In genomic region chr16:68197250-68197649, GRCh38 we compare ENCODE assay signal across 23 cellular contexts. TPM values are rescaled to one million over a fixed set of nuclear protein-coding genes. Genes with fewer than 3 reads are reported as not detected.
DNase-seq lines count a peak whose midpoint lies in the region; ATAC-seq, FAIRE-seq and TF ChIP-seq lines count a peak whose summit lies in the region.
"Had no signal": no experiment of that assay in that cellular context is flagged by ENCODE, and none has a peak within 500 bp of the region (broad histone marks: within the 10 kb centered on the region; RNA-seq: fewer than 3 reads in every experiment).

No MANE protein-coding gene starts in this region.

- peaks cover 9% of the 10 kb centered on the region for H3K4me1 Mint-ChIP-seq in astrocyte (ENCODE audit: low read depth, unreplicated experiment)
- peaks cover 12% of the 10 kb centered on the region for H3K4me1 Mint-ChIP-seq in T-helper 17 cell
- peaks cover 7 to 27% (median 13%) of the 10 kb centered on the region in 4 donors for H3K4me1 Mint-ChIP-seq in CD4-positive, alpha-beta memory T cell

- H3K36me3 ChIP-seq in astrocyte (ENCODE audit: insufficient read depth, low read length), result no peaks in the 10 kb centered on the region
- H3K36me3 ChIP-seq in kidney epithelial cell (ENCODE audit: control insufficient read depth, insufficient read depth, low read length), result no peaks in the 10 kb centered on the region
- H3K36me3 ChIP-seq in CD4-positive, alpha-beta memory T cell (ENCODE audit: insufficient read depth, low read length), result peaks cover 14% of the 10 kb centered on the region
- no peaks in the 10 kb centered on the region for H3K36me3 ChIP-seq in MM.1S (replicated peaks; ENCODE audit: insufficient read depth, low read length)
- H3K36me3 ChIP-seq: colonic mucosa, thoracic aorta had no signal

- CTCF ChIA-PET in CD4-positive, alpha-beta memory T cell (lab: Charles Lee; ENCODE audit: partially characterized antibody), result interaction anchor here (1.7 kb wide), 1 partner anchor 10 kb away, joined by 4 read pairs; no protein-coding TSS in a partner anchor

- DNase-seq in ACHN (peak; percentile 84), HCEC 1CT (peak; percentile 21), astrocyte (ENCODE audit: low read depth) (peak; percentile 19), kidney epithelial cell (ENCODE audit: low read depth) (peak; percentile 54), NCI-H1417 (lab: John Stamatoyannopoulos, UW) (no peak), T-helper 17 cell (no peak), MM.1S (no peak)
- DNase-seq in CD4-positive, alpha-beta memory T cell, result no peak
- DNase-seq: activated CD4-positive, CD25-positive, alpha-beta regulatory T cell treated with anti-CD3 and anti-CD28 coated beads, Interleukin-2, amount 50 U/mL, for 72 hours; colonic mucosa; DMS153; H7; NCI-H1105; NCI-H2107; NCI-H510A treated with DMSO at 0.1 percent for 48 hours; nephron progenitor cell; stimulated activated CD4-positive, alpha-beta T cell treated with anti-CD3 and anti-CD28 coated beads, Interleukin-1b, Interleukin-23, amount 100 ng/mL, for 48 hours had no signal

- H3K27me3 ChIP-seq in astrocyte (ENCODE audit: insufficient read depth, low read length) (no peaks in the 10 kb centered on the region), kidney epithelial cell (ENCODE audit: control insufficient read depth, insufficient read depth, low read length) (no peaks in the 10 kb centered on the region), MM.1S (replicated peaks; ENCODE audit: insufficient read depth, low read length) (no peaks in the 10 kb centered on the region)
- no peaks in the 10 kb centered on the region for H3K27me3 ChIP-seq in CD4-positive, alpha-beta memory T cell (ENCODE audit: insufficient read depth, low read length)
- H3K27me3 ChIP-seq: colonic mucosa had no signal

- no peaks in the 10 kb centered on the region for H3K9me3 Mint-ChIP-seq in astrocyte (ENCODE audit: unreplicated experiment)
- H3K9me3 Mint-ChIP-seq in CD4-positive, alpha-beta memory T cell, result peaks cover 0 to 2% (median 0%) of the 10 kb centered on the region in 8 donors
- H3K9me3 Mint-ChIP-seq: activated naive CD4-positive, alpha-beta T cell treated with anti-CD3 and anti-CD28 coated beads, Interleukin-2, amount 50 U/mL, for 24 hours; brain; nephron progenitor cell; stimulated activated memory B cell treated with anti-CD40 and anti-IgM and Interleukin-4, amounts not matched to agents 10 μg/mL and 1 μg/mL and 100 μg/mL, for 72 hours had no signal

- H3K27ac Mint-ChIP-seq in astrocyte (ENCODE audit: unreplicated experiment) (no peak overlapping the region), T-helper 17 cell (no peak overlapping the region)
- H3K27ac Mint-ChIP-seq in CD4-positive, alpha-beta memory T cell, result peak overlapping the region in 1 of 7 donors; percentile 12
- H3K27ac Mint-ChIP-seq: brain; nephron progenitor cell; stimulated activated memory B cell treated with anti-CD40 and anti-IgM and Interleukin-4, amounts not matched to agents 10 μg/mL and 1 μg/mL and 100 μg/mL, for 72 hours had no signal

- FAIRE-seq in astrocyte (lab: Jason Lieb, UNC), result no peak
- FAIRE-seq: endometrium had no signal

- H3K4me2 ChIP-seq in astrocyte (ENCODE audit: low read length) (no peak overlapping the region), MM.1S (ENCODE audit: low read depth, low read length) (no peak overlapping the region)

- no peaks in the 10 kb centered on the region for H3K9me2 ChIP-seq in MM.1S (replicated peaks; ENCODE audit: insufficient read depth, low read length)

- no peaks in the 10 kb centered on the region for H3K36me3 Mint-ChIP-seq in astrocyte (ENCODE audit: low read depth, unreplicated experiment)
- peaks cover 6% of the 10 kb centered on the region for H3K36me3 Mint-ChIP-seq in T-helper 17 cell (ENCODE audit: low read depth)
- H3K36me3 Mint-ChIP-seq in CD4-positive, alpha-beta memory T cell, result peaks cover 13 to 31% of the 10 kb centered on the region in 2 donors

- no peak overlapping the region for H3K9ac ChIP-seq in astrocyte (ENCODE audit: low read length)
- no peak overlapping the region for H3K9ac ChIP-seq in MM.1S (ENCODE audit: low read length)

- H3K79me2 ChIP-seq in astrocyte (ENCODE audit: insufficient read depth, low read length) (no peaks in the 10 kb centered on the region), MM.1S (ENCODE audit: low read length) (peaks cover 9% of the 10 kb centered on the region)

- in situ Hi-C loops in ACHN (cut with HindIII; ENCODE audit: low pct_ligation_motif_present, low pct_unique_long_range_greater_than_20kb, low sequenced_read_pairs), result no loop called here

- H3K4me1 ChIP-seq in astrocyte (ENCODE audit: insufficient read depth, low read length), result peaks cover 9% of the 10 kb centered on the region
- no peaks in the 10 kb centered on the region for H3K4me1 ChIP-seq in CD4-positive, alpha-beta memory T cell (ENCODE audit: insufficient read depth, low read length)
- peaks cover 14% of the 10 kb centered on the region; the same call in 1 of the 2 replicates for H3K4me1 ChIP-seq in MM.1S (ENCODE audit: low read length)
- H3K4me1 ChIP-seq: colonic mucosa had no signal

- peaks cover 7% of the 10 kb centered on the region for H3F3A ChIP-seq in MM.1S (ENCODE audit: insufficient read depth, low read length)

- no peaks in the 10 kb centered on the region for H3K27me3 Mint-ChIP-seq in astrocyte (ENCODE audit: low read depth, unreplicated experiment)
- no peaks in the 10 kb centered on the region for H3K27me3 Mint-ChIP-seq in T-helper 17 cell
- H3K27me3 Mint-ChIP-seq in CD4-positive, alpha-beta memory T cell, result no peaks in the 10 kb centered on the region
- H3K27me3 Mint-ChIP-seq: activated naive CD4-positive, alpha-beta T cell treated with anti-CD3 and anti-CD28 coated beads, Interleukin-2, amount 50 U/mL, for 24 hours; brain; stimulated activated memory B cell treated with anti-CD40 and anti-IgM and Interleukin-4, amounts not matched to agents 10 μg/mL and 1 μg/mL and 100 μg/mL, for 72 hours had no signal

- peaks cover 16% of the 10 kb centered on the region for H4K20me1 ChIP-seq in astrocyte (ENCODE audit: insufficient read depth, low read length)
- no peaks in the 10 kb centered on the region; the same call in 1 of the 2 replicates for H4K20me1 ChIP-seq in MM.1S (ENCODE audit: insufficient read depth, low read length)

- POLR2A ChIA-PET in CD4-positive, alpha-beta memory T cell (lab: Charles Lee; ENCODE audit: partially characterized antibody), result no interaction called here

- H3K27ac ChIP-seq in astrocyte (ENCODE audit: low read depth, low read length) (no peak overlapping the region), MM.1S (ENCODE audit: low read length) (no peak overlapping the region)
- H3K27ac ChIP-seq in CD4-positive, alpha-beta memory T cell (ENCODE audit: low read depth, low read length), result no peak overlapping the region
- H3K27ac ChIP-seq: C4-2B, colonic mucosa, thoracic aorta had no signal

- no peak overlapping the region for H2AFZ ChIP-seq in astrocyte (ENCODE audit: low read depth, low read length)
- no peak overlapping the region for H2AFZ ChIP-seq in MM.1S (ENCODE audit: low read length)

- H3K4me3 ChIP-seq in astrocyte (ENCODE audit: insufficient read depth, low read depth, low read length) (no peak overlapping the region), kidney epithelial cell (ENCODE audit: low read depth, low read length) (no peak overlapping the region), MM.1S (ENCODE audit: low read length) (no peak overlapping the region)
- H3K4me3 ChIP-seq in CD4-positive, alpha-beta memory T cell (ENCODE audit: low read length in 2 of 2), result no peak overlapping the region
- H3K4me3 ChIP-seq: colonic mucosa, thoracic aorta had no signal

- intact Hi-C loops in CD4-positive, alpha-beta memory T cell (cut with micrococcal nuclease), result no loop called here

- H3K9me3 ChIP-seq in astrocyte (ENCODE audit: insufficient read depth, low read depth, low read length), result no peaks in the 10 kb centered on the region
- no peaks in the 10 kb centered on the region for H3K9me3 ChIP-seq in T-helper 17 cell (ENCODE audit: control insufficient read depth, low read length, poor library complexity, severe bottlenecking)
- no peaks in the 10 kb centered on the region for H3K9me3 ChIP-seq in CD4-positive, alpha-beta memory T cell (ENCODE audit: control insufficient read depth in 1 of 2, low read length in 2 of 2)
- H3K9me3 ChIP-seq in MM.1S (replicated peaks; ENCODE audit: insufficient read depth, low read length), result no peaks in the 10 kb centered on the region
- H3K9me3 ChIP-seq: colonic mucosa, thoracic aorta had no signal

- H3K4me3 Mint-ChIP-seq in astrocyte (ENCODE audit: unreplicated experiment) (no peak overlapping the region), T-helper 17 cell (no peak overlapping the region)
- no peak overlapping the region for H3K4me3 Mint-ChIP-seq in CD4-positive, alpha-beta memory T cell
- H3K4me3 Mint-ChIP-seq: activated naive CD4-positive, alpha-beta T cell treated with anti-CD3 and anti-CD28 coated beads, Interleukin-2, amount 50 U/mL, for 24 hours; brain; nephron progenitor cell; stimulated activated memory B cell treated with anti-CD40 and anti-IgM and Interleukin-4, amounts not matched to agents 10 μg/mL and 1 μg/mL and 100 μg/mL, for 72 hours had no signal

- TF ChIP-seq CTCF in astrocyte (IDR thresholded peaks at IDR 0.05; ENCODE audit: insufficient read depth, low read depth, low read length) (no peak), kidney epithelial cell (IDR thresholded peaks at IDR 0.05; ENCODE audit: insufficient read depth, low read length, poor library complexity, severe bottlenecking) (no peak), MM.1S (IDR thresholded peaks at IDR 0.05; ENCODE audit: low read length) (no peak)

- ATAC-seq in T-helper 17 cell, result no peak
- ATAC-seq: stimulated activated memory B cell treated with anti-CD40 and anti-IgM and Interleukin-4, amounts not matched to agents 10 μg/mL and 1 μg/mL and 100 μg/mL, for 72 hours had no signal

RNA-seq across cellular contexts. Expression of gene ESRP2, which starts 38.7 kb away (rescaled TPM):
- 2.5 and 5.1 TPM in 2 replicates for total RNA-seq in astrocyte
- 26.9 and 42.0 TPM in 2 replicates for total RNA-seq in kidney epithelial cell
- under 1 TPM; 0.10 to 0.16 TPM for total RNA-seq in T-helper 17 cell
- total RNA-seq in CD4-positive, alpha-beta memory T cell, result under 1 TPM; 0.14 to 0.26 TPM
- under 1 TPM in 1 of 2 donors, not detected in 1; 0.64 TPM for polyA plus RNA-seq in CD4-positive, alpha-beta memory T cell

RNA-seq across cellular contexts. Expression of gene PLA2G15, which starts 47.9 kb away (rescaled TPM):
- total RNA-seq in astrocyte (25.0 and 26.8 TPM in 2 replicates), kidney epithelial cell (27.2 and 29.6 TPM in 2 replicates), T-helper 17 cell (1 to 10 TPM; 6.6 to 7.4 TPM)
- total RNA-seq in CD4-positive, alpha-beta memory T cell, result 10 to 100 TPM; 12.0 to 13.3 TPM
- 10 to 100 TPM in 1 of 2 donors, 1 to 10 TPM in 1; 6.6 to 10.8 TPM for polyA plus RNA-seq in CD4-positive, alpha-beta memory T cell

Comparison
In these comparisons a context has a peak if more than half of its experiments do, and no peak if none do; other contexts are left out.
1. DNase-seq: peak in ACHN (single experiment), HCEC 1CT (single experiment), astrocyte (single experiment) and kidney epithelial cell (single experiment); none in NCI-H1417 (0 of 3), T-helper 17 cell (0 of 3), CD4-positive, alpha-beta memory T cell (0 of 5) and MM.1S (single experiment).